Comparison of ENCODE assay signal across 1 cellular context in the genomic region with DNA sequence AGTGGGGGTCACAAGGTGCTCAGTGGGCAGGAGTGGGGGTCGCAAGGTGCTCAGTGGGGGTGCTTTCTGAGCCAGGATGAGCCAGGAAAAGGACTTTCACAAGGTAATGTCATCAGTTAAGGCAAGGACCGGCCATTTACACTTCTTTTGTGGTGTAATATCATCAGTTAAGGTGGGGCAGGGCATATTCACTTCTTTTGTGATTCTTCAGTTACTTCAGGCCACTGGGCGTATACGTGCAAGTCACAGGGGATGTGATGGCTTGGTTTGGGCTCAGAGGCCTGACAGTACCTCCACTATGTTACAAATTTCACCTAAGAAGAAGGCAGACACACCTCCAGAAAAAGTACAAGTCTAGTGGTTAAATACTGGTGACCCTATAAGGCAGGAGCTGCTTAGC.
TF ChIP-seq lines count a peak whose summit lies in the region.

No MANE protein-coding gene starts in this region.

TF ChIP-seq in GM23338, 12 proteins besides CTCF, POLR2A, EP300 and RAD21:
- peak; percentile 88 for TF ChIP-seq NANOG (IDR thresholded peaks at IDR 0.05; ENCODE audit: borderline replicate concordance)
